In the genomic region with DNA sequence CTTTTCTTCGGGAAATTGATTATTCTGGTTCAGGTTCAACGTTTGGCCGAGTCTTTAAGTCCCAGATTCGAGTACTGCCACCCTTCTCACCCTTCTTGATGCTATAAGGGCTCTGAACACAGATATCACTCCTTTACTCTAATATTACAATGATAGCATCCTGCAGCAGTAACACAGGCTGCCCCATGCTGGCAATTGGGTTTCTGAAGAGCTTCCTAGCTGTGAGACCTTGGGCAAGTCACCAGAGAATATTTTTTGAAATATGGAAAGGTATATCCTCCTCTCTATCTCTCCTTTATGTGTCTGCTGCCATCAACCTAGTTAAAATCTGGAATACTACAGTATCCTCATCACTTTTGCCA, we compare ENCODE assay signal across 8 cellular contexts. TPM values are rescaled to one million over a fixed set of nuclear protein-coding genes. Genes with fewer than 3 reads are reported as not detected.
A peak's percentile ranks its signal among the peaks of the same experiment; 100 is the strongest.
DNase-seq lines count a peak whose midpoint lies in the region; ATAC-seq and TF ChIP-seq lines count a peak whose summit lies in the region.

No MANE protein-coding gene starts in this region.

- H3K4me3 ChIP-seq in heart right ventricle (peak overlapping the region; percentile 44 to 73 (median 66)), dorsolateral prefrontal cortex (peak overlapping the region; percentile 38 to 77 (median 66)), prostate gland (peak overlapping the region; percentile 45 to 47)

- CTCF ChIA-PET in HEK293T (lab: Yijun Ruan, JAX) = interaction anchor here (0.6 kb wide), 1 partner anchor 27 kb away, joined by 3 read pairs; no protein-coding TSS in a partner anchor

- H3K27me3 ChIP-seq in heart right ventricle = peaks cover 0 to 16% (median 0%) of the 10 kb centered on the region in 7 donors
- peaks cover 0 to 56% (median 7%) of the 10 kb centered on the region in 45 donors for H3K27me3 ChIP-seq in dorsolateral prefrontal cortex
- no peaks in the 10 kb centered on the region for H3K27me3 ChIP-seq in prostate gland (replicated peaks; ENCODE audit: insufficient read depth)

- peaks cover 0 to 5% (median 0%) of the 10 kb centered on the region in 9 donors for H3K4me1 ChIP-seq in heart right ventricle
- H3K4me1 ChIP-seq in prostate gland (replicated peaks) = no peaks in the 10 kb centered on the region

- POLR2A ChIA-PET in HEK293T (lab: Yijun Ruan, JAX) = no interaction called here

- intact Hi-C loops in heart right ventricle (cut with DNase I) = no loop called here
- intact Hi-C loops in left cardiac atrium (cut with DNase I) = no loop called here
- intact Hi-C loops in dorsolateral prefrontal cortex (cut with DNase I) = no loop called here
- intact Hi-C loops in prostate gland (cut with DNase I) = loop anchor here (10.0 kb wide), 1 partner anchor 191 kb away; a partner anchor contains a TSS

- ATAC-seq in heart right ventricle (peak in 3 of 8 donors; percentile 12 to 21 (median 16)), left cardiac atrium (no peak), HG03378 (IDR thresholded peaks at IDR 0.05; ENCODE audit: unreplicated experiment) (peak; percentile 15)

- TF ChIP-seq CTCF in heart right ventricle (IDR thresholded peaks at IDR 0.05) = no peak
- TF ChIP-seq CTCF in dorsolateral prefrontal cortex (IDR thresholded peaks at IDR 0.05 in 54 of 56, conservative IDR thresholded peaks at IDR 0.05 in 2 of 56; ENCODE audit: low read depth in 1 of 56, partially characterized antibody in 56 of 56) = no peak
- no peak for TF ChIP-seq CTCF in prostate gland (IDR thresholded peaks at IDR 0.05)

- no peaks in the 10 kb centered on the region for H3K36me3 ChIP-seq in heart right ventricle
- H3K36me3 ChIP-seq in prostate gland = no peaks in the 10 kb centered on the region

- no peak overlapping the region for H3K27ac ChIP-seq in heart right ventricle
- peak overlapping the region in 2 of 59 donors; percentile 21 to 43 for H3K27ac ChIP-seq in dorsolateral prefrontal cortex
- no peak overlapping the region for H3K27ac ChIP-seq in prostate gland

- no peak for DNase-seq in heart right ventricle
- DNase-seq in left cardiac atrium = no peak
- DNase-seq in dorsolateral prefrontal cortex = no peak
- DNase-seq in prostate gland (ENCODE audit: low spot score) = no peak
- no peak for DNase-seq in HEK293T (ENCODE audit: extremely low spot score)
- no peak for DNase-seq in COR-L47 (lab: John Stamatoyannopoulos, UW)
- no peak for DNase-seq in NCI-H1092 (lab: John Stamatoyannopoulos, UW)

- H3K9me3 ChIP-seq in heart right ventricle (no peaks in the 10 kb centered on the region), prostate gland (no peaks in the 10 kb centered on the region)

- TF ChIP-seq POLR2A in prostate gland (IDR thresholded peaks at IDR 0.05) = no peak

- WGBS in heart right ventricle, 2 donors = 2 to 13% methylated on average over 4 of the region's 4 CpGs
- 4% methylated on average over 4 of the region's 4 CpGs for WGBS in prostate gland

TF ChIP-seq in HEK293T, 16 proteins besides CTCF, POLR2A, EP300 and RAD21:
- TF ChIP-seq NFRKB (IDR thresholded peaks at IDR 0.05) = no peak
- no peak for TF ChIP-seq CTBP1 (IDR thresholded peaks at IDR 0.05; ENCODE audit: borderline replicate concordance)
- TF ChIP-seq FOXM1 (IDR thresholded peaks at IDR 0.05; ENCODE audit: borderline replicate concordance) = no peak
- TF ChIP-seq, protein P1, sequence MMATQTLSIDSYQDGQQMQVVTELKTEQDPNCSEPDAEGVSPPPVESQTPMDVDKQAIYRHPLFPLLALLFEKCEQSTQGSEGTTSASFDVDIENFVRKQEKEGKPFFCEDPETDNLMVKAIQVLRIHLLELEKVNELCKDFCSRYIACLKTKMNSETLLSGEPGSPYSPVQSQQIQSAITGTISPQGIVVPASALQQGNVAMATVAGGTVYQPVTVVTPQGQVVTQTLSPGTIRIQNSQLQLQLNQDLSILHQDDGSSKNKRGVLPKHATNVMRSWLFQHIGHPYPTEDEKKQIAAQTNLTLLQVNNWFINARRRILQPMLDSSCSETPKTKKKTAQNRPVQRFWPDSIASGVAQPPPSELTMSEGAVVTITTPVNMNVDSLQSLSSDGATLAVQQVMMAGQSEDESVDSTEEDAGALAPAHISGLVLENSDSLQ (IDR thresholded peaks at IDR 0.05) = no peak
- TF ChIP-seq FOXK2 (IDR thresholded peaks at IDR 0.05) = no peak
- no peak for TF ChIP-seq L3MBTL2 (conservative IDR thresholded peaks at IDR 0.05)
- no peak for TF ChIP-seq ZNF384 (IDR thresholded peaks at IDR 0.05)
- no peak for TF ChIP-seq BHLHE40 (IDR thresholded peaks at IDR 0.05; ENCODE audit: borderline replicate concordance)
- TF ChIP-seq ARNT (IDR thresholded peaks at IDR 0.05) = no peak
- no peak for TF ChIP-seq HDGF (IDR thresholded peaks at IDR 0.05; ENCODE audit: borderline replicate concordance)
- TF ChIP-seq SP1 (IDR thresholded peaks at IDR 0.05) = no peak
- TF ChIP-seq FOXA1 (IDR thresholded peaks at IDR 0.05) = no peak
- no peak for TF ChIP-seq SUZ12 (IDR thresholded peaks at IDR 0.05)
- no peak for TF ChIP-seq ELF4 (IDR thresholded peaks at IDR 0.05)

RNA-seq across cellular contexts. Expression of a gene that starts 0.3 kb away (rescaled TPM):
- total RNA-seq in heart right ventricle = under 1 TPM; 0.30 to 0.99 (median 0.70) TPM
- under 1 TPM; 0.14 to 0.66 TPM for polyA plus RNA-seq in heart right ventricle
- total RNA-seq in left cardiac atrium = 1 to 10 TPM in 1 of 2 donors, under 1 TPM in 1; 0.77 to 1.1 TPM
- total RNA-seq in dorsolateral prefrontal cortex = 1 to 10 TPM in 114 of 120 experiments, under 1 TPM in 6; 0.49 to 6.8 (median 2.2) TPM
- 1 to 10 TPM in 1 of 2 donors, under 1 TPM in 1; 0.82 to 1.8 TPM for total RNA-seq in prostate gland
